In genomic region chr20:60062431-60063336, GRCh38 we compare ENCODE assay signal across 11 cellular contexts.
DNase-seq lines count a peak whose midpoint lies in the region; ATAC-seq and TF ChIP-seq lines count a peak whose summit lies in the region.
"Had no signal": no experiment of that assay in that cellular context is flagged by ENCODE, and none has a peak within 500 bp of the region (broad histone marks: within the 10 kb centered on the region; RNA-seq: fewer than 3 reads in every experiment).

No MANE protein-coding gene starts in this region.

- H3K9me3 ChIP-seq in BLaER1 (peaks cover 29% of the 10 kb centered on the region), RWPE2 (ENCODE audit: severe bottlenecking) (no peaks in the 10 kb centered on the region), stomach (no peaks in the 10 kb centered on the region)

- peaks cover 11% of the 10 kb centered on the region for H3K4me1 Mint-ChIP-seq in WTC11

- H3K36me3 Mint-ChIP-seq in WTC11 = peaks cover 3% of the 10 kb centered on the region; the same call in 1 of the 2 replicates
- H3K36me3 Mint-ChIP-seq: naive thymus-derived CD8-positive, alpha-beta T cell had no signal

- CTCF ChIA-PET in WTC11 (lab: Charles Lee) = interaction anchor here (0.8 to 2.3 kb wide), 3 partner anchors 13 to 148 kb away, joined by 3 to 8 read pairs (median 5); no protein-coding TSS in a partner anchor

- H3K4me1 ChIP-seq in BLaER1 (peaks cover 71% of the 10 kb centered on the region), RWPE2 (ENCODE audit: insufficient read depth, poor library complexity, severe bottlenecking) (peaks cover 34% of the 10 kb centered on the region), stomach (peaks cover 0 to 40% (median 10%) of the 10 kb centered on the region in 4 donors)

- H3K4me2 ChIP-seq in BLaER1 = peak overlapping the region; percentile 15; the same call in 1 of the 2 replicates

- H3K27ac Mint-ChIP-seq in WTC11 = no peak overlapping the region

- intact Hi-C loops in stomach (cut with DNase I; ENCODE audit: low total_unique reads) = no loop called here

- 67 to 78% (median 72%) methylated on average over 21 to 25 of the region's 25 CpGs for WGBS in stomach, 5 donors

- TF ChIP-seq EP300 in stomach (IDR thresholded peaks at IDR 0.05) = no peak

- peaks cover 33% of the 10 kb centered on the region for H3K27me3 Mint-ChIP-seq in WTC11 (ENCODE audit: low read depth)
- H3K27me3 Mint-ChIP-seq: naive thymus-derived CD8-positive, alpha-beta T cell had no signal

- 0 out of 2 replicates have a peak overlapping the region, but pooled peaks have one; percentile 2 for H3K9ac ChIP-seq in BLaER1

- peak; percentile 80 for DNase-seq in RWPE2 (ENCODE audit: low spot score)
- peak; percentile 78 to 88 for DNase-seq in foreskin fibroblast
- peak; percentile 15 for DNase-seq in renal cortical epithelial cell (ENCODE audit: low read depth)
- DNase-seq in stomach = no peak
- no peak for DNase-seq in WTC11 (ENCODE audit: low spot score)
- no peak for DNase-seq in UCSD-AML1 (lab: John Stamatoyannopoulos, UW; ENCODE audit: unreplicated experiment)
- DNase-seq in NCI-H526 (lab: John Stamatoyannopoulos, UW) = no peak
- DNase-seq: DMS79; naive thymus-derived CD8-positive, alpha-beta T cell had no signal

- POLR2A ChIA-PET in WTC11 (lab: Charles Lee) = no interaction called here

- H4K20me1 ChIP-seq in BLaER1 = peaks cover 20% of the 10 kb centered on the region; the same call in 1 of the 2 replicates

- peak overlapping the region; percentile 28; the same call in 1 of the 2 replicates for H3K27ac ChIP-seq in BLaER1
- no peak overlapping the region for H3K27ac ChIP-seq in RWPE2 (ENCODE audit: poor library complexity, severe bottlenecking)
- peak overlapping the region in 2 of 5 donors; percentile 23 to 41 for H3K27ac ChIP-seq in stomach
- H3K27ac ChIP-seq: HL-60 had no signal

- TF ChIP-seq CTCF in RWPE2 (IDR thresholded peaks at IDR 0.05; ENCODE audit: poor library complexity, severe bottlenecking) (no peak), foreskin fibroblast (IDR thresholded peaks at IDR 0.05; ENCODE audit: low read depth, low read length) (no peak), stomach (IDR thresholded peaks at IDR 0.05) (no peak), WTC11 (IDR thresholded peaks at IDR 0.05) (no peak)

- H3K4me3 Mint-ChIP-seq in WTC11 = no peak overlapping the region
- H3K4me3 Mint-ChIP-seq: naive thymus-derived CD8-positive, alpha-beta T cell had no signal

- H3K4me3 ChIP-seq in BLaER1 = no peak overlapping the region
- no peak overlapping the region for H3K4me3 ChIP-seq in RWPE2 (ENCODE audit: severe bottlenecking)
- peak overlapping the region in 1 of 2 donors; percentile 33 for H3K4me3 ChIP-seq in foreskin fibroblast (ENCODE audit: low read depth in 1 of 2, low read length in 2 of 2)
- H3K4me3 ChIP-seq in stomach = no peak overlapping the region

- peaks cover 3% of the 10 kb centered on the region; the same call in 1 of the 2 replicates for H3K9me3 Mint-ChIP-seq in WTC11
- H3K9me3 Mint-ChIP-seq: naive thymus-derived CD8-positive, alpha-beta T cell had no signal

- H3K36me3 ChIP-seq in BLaER1 = peaks cover 47% of the 10 kb centered on the region
- peaks cover 24% of the 10 kb centered on the region for H3K36me3 ChIP-seq in RWPE2 (ENCODE audit: low read depth)
- no peaks in the 10 kb centered on the region for H3K36me3 ChIP-seq in stomach

- ATAC-seq in RWPE2 (ENCODE audit: low read depth) = peak; percentile 43
- ATAC-seq in WTC11 = no peak
- ATAC-seq: naive thymus-derived CD8-positive, alpha-beta T cell had no signal

- no peak for TF ChIP-seq POLR2A in stomach (IDR thresholded peaks at IDR 0.05)

- H3K27me3 ChIP-seq in BLaER1 (no peaks in the 10 kb centered on the region), RWPE2 (ENCODE audit: insufficient read depth, poor library complexity, severe bottlenecking) (no peaks in the 10 kb centered on the region), stomach (peaks cover 0 to 17% (median 0%) of the 10 kb centered on the region in 3 donors)

TF ChIP-seq in WTC11, 78 proteins besides CTCF, POLR2A, EP300 and RAD21:
- TF ChIP-seq GTF2I (CRISPR knock-in tag; conservative IDR thresholded peaks at IDR 0.05) (no peak), SMAD3 (CRISPR knock-in tag; IDR thresholded peaks at IDR 0.05; ENCODE audit: borderline replicate concordance) (no peak), ZSCAN18 (CRISPR knock-in tag; IDR thresholded peaks at IDR 0.05) (no peak), TEAD1 (CRISPR knock-in tag; IDR thresholded peaks at IDR 0.05) (no peak), ATF3 (CRISPR knock-in tag; conservative IDR thresholded peaks at IDR 0.05) (no peak), AR (CRISPR knock-in tag; IDR thresholded peaks at IDR 0.05) (no peak), FOXP4 (CRISPR knock-in tag; IDR thresholded peaks at IDR 0.05) (no peak)

Comparison
In these comparisons a context has a peak if more than half of its experiments do, and no peak if none do; other contexts are left out.
1. DNase-seq: peak in RWPE2 (single experiment), foreskin fibroblast (2 of 2) and renal cortical epithelial cell (single experiment); none in stomach (single experiment), WTC11 (single experiment), UCSD-AML1 (single experiment) and NCI-H526 (0 of 2).